In genomic region chr3:174439621-174440349, GRCh38 we compare ENCODE assay signal across 8 cellular contexts.
DNase-seq lines count a peak whose midpoint lies in the region; ATAC-seq and TF ChIP-seq lines count a peak whose summit lies in the region.

No MANE protein-coding gene starts in this region.

- no peaks in the 10 kb centered on the region for H4K20me1 ChIP-seq in mammary epithelial cell (ENCODE audit: insufficient read depth, low read length)

- peaks cover 0 to 6% of the 10 kb centered on the region in 2 donors for H3K9me3 Mint-ChIP-seq in effector memory CD8-positive, alpha-beta T cell

- no peak for TF ChIP-seq EP300 in stomach (IDR thresholded peaks at IDR 0.05)

- DNase-seq in GM04503 (ENCODE audit: low read depth) (peak; percentile 100), NCI-H460 (ENCODE audit: extremely low read depth, low read depth) (peak; percentile 44), mammary epithelial cell (peak; percentile 84), kidney tubule cell (ENCODE audit: low spot score) (peak; percentile 89), stomach (peak; percentile 26), T-helper 17 cell (no peak)
- DNase-seq in effector memory CD8-positive, alpha-beta T cell: no peak

- BruUV-seq in mammary epithelial cell (replicated peaks; lab: Mats Ljungman, UMichigan): no TSS peak

- intact Hi-C loops in mammary epithelial cell (cut with micrococcal nuclease) (no loop called here), stomach (cut with DNase I; ENCODE audit: low total_unique reads) (no loop called here)

- 1% methylated on average over 8 of the region's 9 CpGs for WGBS in mammary epithelial cell (ENCODE audit: low coverage, missing lambda C conversion rate)
- 7 to 14% (median 9%) methylated on average over 9 of the region's 9 CpGs for WGBS in stomach, 5 donors

- peak overlapping the region; percentile 77 for H3K9ac ChIP-seq in mammary epithelial cell (ENCODE audit: insufficient read depth, low read length)

- H3K36me3 ChIP-seq in mammary epithelial cell (ENCODE audit: insufficient read depth, low read length) (no peaks in the 10 kb centered on the region), stomach (no peaks in the 10 kb centered on the region)

- CTCF ChIA-PET in mammary epithelial cell (lab: Charles Lee; ENCODE audit: low non-redundant PET): no interaction called here

- H2AFZ ChIP-seq in mammary epithelial cell (ENCODE audit: low read depth, low read length): peak overlapping the region; percentile 75

- peak overlapping the region; percentile 61 to 83 (median 79) for H3K4me3 ChIP-seq in mammary epithelial cell (replicated peaks in 1 of 3; ENCODE audit: insufficient read depth in 1 of 3, low read depth in 2 of 3, low read length in 3 of 3)
- peak overlapping the region; percentile 58 to 70 (median 64) for H3K4me3 ChIP-seq in stomach

- H3K27ac ChIP-seq in mammary epithelial cell (ENCODE audit: insufficient read depth, low read depth, low read length) (peak overlapping the region; percentile 78), stomach (peak overlapping the region; percentile 46 to 98 (median 95))

- peak overlapping the region; percentile 98 for H3K4me2 ChIP-seq in mammary epithelial cell (ENCODE audit: insufficient read depth, low read depth, low read length)

- no peak for ATAC-seq in HG03565 (IDR thresholded peaks at IDR 0.05; ENCODE audit: unreplicated experiment)
- ATAC-seq in effector memory CD8-positive, alpha-beta T cell (replicated peaks): no peak
- no peak for ATAC-seq in T-helper 17 cell

- peaks cover 2% of the 10 kb centered on the region for H3K79me2 ChIP-seq in mammary epithelial cell (ENCODE audit: insufficient read depth, low read length)

- in situ Hi-C loops in mammary epithelial cell (cut with MboI; ENCODE audit: low sequenced_read_pairs in 2 of 2): no loop called here

- H3K4me1 Mint-ChIP-seq in effector memory CD8-positive, alpha-beta T cell (ENCODE audit: low read depth in 2 of 2): peaks cover 0 to 2% of the 10 kb centered on the region in 2 donors
- H3K4me1 Mint-ChIP-seq in T-helper 17 cell: peaks cover 2% of the 10 kb centered on the region

- peaks cover 18 to 20% of the 10 kb centered on the region in 2 donors for H3K27me3 Mint-ChIP-seq in effector memory CD8-positive, alpha-beta T cell
- H3K27me3 Mint-ChIP-seq in T-helper 17 cell: peaks cover 15% of the 10 kb centered on the region

- TF ChIP-seq CTCF in mammary epithelial cell (conservative IDR thresholded peaks at IDR 0.05 in 1 of 2, IDR thresholded peaks at IDR 0.05 in 1 of 2; ENCODE audit: extremely low read depth in 1 of 2, insufficient read depth in 1 of 2, low read depth in 1 of 2, low read length in 2 of 2): no peak
- TF ChIP-seq CTCF in stomach (IDR thresholded peaks at IDR 0.05): no peak

- H3K36me3 Mint-ChIP-seq in effector memory CD8-positive, alpha-beta T cell (ENCODE audit: insufficient read depth): no peaks in the 10 kb centered on the region
- H3K36me3 Mint-ChIP-seq in T-helper 17 cell (ENCODE audit: low read depth): peaks cover 4% of the 10 kb centered on the region

- dilution Hi-C loops in mammary epithelial cell (cut with HindIII; ENCODE audit: low sequenced_read_pairs): loop anchor here (5.0 kb wide), 1 partner anchor 73 kb away; no protein-coding TSS in a partner anchor

- no peak overlapping the region for H3K4me3 Mint-ChIP-seq in effector memory CD8-positive, alpha-beta T cell
- no peak overlapping the region for H3K4me3 Mint-ChIP-seq in T-helper 17 cell

- no peak for TF ChIP-seq POLR2A in stomach (IDR thresholded peaks at IDR 0.05)

- H3K27ac Mint-ChIP-seq in effector memory CD8-positive, alpha-beta T cell: no peak overlapping the region
- no peak overlapping the region for H3K27ac Mint-ChIP-seq in T-helper 17 cell

- H3K27me3 ChIP-seq in mammary epithelial cell (ENCODE audit: insufficient read depth, low read length) (no peaks in the 10 kb centered on the region), stomach (peaks cover 0 to 5% (median 0%) of the 10 kb centered on the region in 3 donors)

- no peaks in the 10 kb centered on the region for H3K9me3 ChIP-seq in mammary epithelial cell (replicated peaks; ENCODE audit: insufficient read depth, low read length)
- no peaks in the 10 kb centered on the region for H3K9me3 ChIP-seq in stomach
- no peaks in the 10 kb centered on the region for H3K9me3 ChIP-seq in T-helper 17 cell (ENCODE audit: control insufficient read depth, low read length, poor library complexity, severe bottlenecking)

- H3K4me1 ChIP-seq in mammary epithelial cell (ENCODE audit: insufficient read depth, low read length) (peaks cover 19% of the 10 kb centered on the region), stomach (peaks cover 0 to 36% (median 18%) of the 10 kb centered on the region in 4 donors)

Comparison
In these comparisons a context has a peak if more than half of its experiments do, and no peak if none do; other contexts are left out.
1. DNase-seq: peak in GM04503 (single experiment), NCI-H460 (single experiment), mammary epithelial cell (single experiment), kidney tubule cell (single experiment) and stomach (single experiment); none in effector memory CD8-positive, alpha-beta T cell (0 of 3) and T-helper 17 cell (0 of 3).